In genomic region chr6:105433723-105434122, GRCh38 we compare ENCODE assay signal across 18 cellular contexts.
"Had no signal": no experiment of that assay in that cellular context is flagged by ENCODE, and none has a peak within 500 bp of the region (broad histone marks: within the 10 kb centered on the region; RNA-seq: fewer than 3 reads in every experiment).

No MANE protein-coding gene starts in this region.

- H3K36me3 ChIP-seq: colonic mucosa, esophagus squamous epithelium, pancreas, right lobe of liver had no signal

- ATAC-seq: activated CD8-positive, alpha-beta T cell treated with anti-CD3 and anti-CD28 coated beads for 36 hours; body of pancreas; left cardiac atrium; naive thymus-derived CD8-positive, alpha-beta T cell; pancreas; right lobe of liver; stimulated activated memory B cell treated with anti-CD40 and anti-IgM and Interleukin-4, amounts not matched to agents 10 μg/mL and 1 μg/mL and 100 μg/mL, for 72 hours had no signal

- H3K4me3 ChIP-seq: body of pancreas, colonic mucosa, esophagus squamous epithelium, pancreas, right lobe of liver had no signal

- H3K27ac Mint-ChIP-seq: activated CD4-positive, alpha-beta T cell treated with anti-CD3 and anti-CD28 coated beads, Interleukin-2, amount 10 ng/mL, durations not matched to agents 24 days and 14 days; activated CD8-positive, alpha-beta T cell treated with anti-CD3 and anti-CD28 coated beads for 36 hours; activated naive CD8-positive, alpha-beta T cell treated with anti-CD3 and anti-CD28 coated beads, Interleukin-2, amount 10 ng/mL, durations not matched to agents 7 days and 5 days; activated T-helper 2 cell treated with anti-CD3 and anti-CD28 coated beads, Interferon-gamma antibody, Interleukin-2, Interleukin-4, amounts not matched to agents 10 μg/mL and 5 μg/mL and 100 μg/mL, durations not matched to agents 14 hours and 24 hours and 36 hours; naive thymus-derived CD8-positive, alpha-beta T cell; stimulated activated memory B cell treated with anti-CD40 and anti-IgM and Interleukin-4, amounts not matched to agents 10 μg/mL and 1 μg/mL and 100 μg/mL, for 72 hours had no signal

- H3K9me3 ChIP-seq: body of pancreas, colonic mucosa, esophagus squamous epithelium, pancreas, right lobe of liver had no signal

- H3K4me3 Mint-ChIP-seq: activated CD4-positive, alpha-beta T cell treated with anti-CD3 and anti-CD28 coated beads, Interleukin-2, amount 10 ng/mL, durations not matched to agents 24 days and 14 days; activated CD8-positive, alpha-beta T cell treated with anti-CD3 and anti-CD28 coated beads for 36 hours; activated naive CD8-positive, alpha-beta T cell treated with anti-CD3 and anti-CD28 coated beads, Interleukin-2, amount 10 ng/mL, durations not matched to agents 7 days and 5 days; naive thymus-derived CD8-positive, alpha-beta T cell; stimulated activated memory B cell treated with anti-CD40 and anti-IgM and Interleukin-4, amounts not matched to agents 10 μg/mL and 1 μg/mL and 100 μg/mL, for 72 hours had no signal

- H3K4me1 Mint-ChIP-seq: stimulated activated memory B cell treated with anti-CD40 and anti-IgM and Interleukin-4, amounts not matched to agents 10 μg/mL and 1 μg/mL and 100 μg/mL, for 72 hours had no signal

- H3K36me3 Mint-ChIP-seq: activated naive CD8-positive, alpha-beta T cell treated with anti-CD3 and anti-CD28 coated beads, Interleukin-2, amount 10 ng/mL, durations not matched to agents 7 days and 5 days; naive thymus-derived CD8-positive, alpha-beta T cell; stimulated activated memory B cell treated with anti-CD40 and anti-IgM and Interleukin-4, amounts not matched to agents 10 μg/mL and 1 μg/mL and 100 μg/mL, for 72 hours had no signal

- DNase-seq: activated CD4-positive, alpha-beta T cell treated with anti-CD3 and anti-CD28 coated beads, Interleukin-2, amount 10 ng/mL, durations not matched to agents 24 days and 14 days; activated CD8-positive, alpha-beta T cell treated with anti-CD3 and anti-CD28 coated beads for 36 hours; activated naive CD4-positive, alpha-beta T cell treated with Interleukin-2 at 50 U/mL for 16 hours; activated naive CD8-positive, alpha-beta T cell treated with anti-CD3 and anti-CD28 coated beads, Interleukin-2, amount 10 ng/mL, durations not matched to agents 7 days and 5 days; activated T-cell treated with anti-CD3 and anti-CD28 coated beads, Interleukin-2, amount 50 U/mL, for 1 hour; amygdala; body of pancreas; central memory CD4-positive, alpha-beta T cell; colonic mucosa; esophagus squamous epithelium; left cardiac atrium; naive thymus-derived CD8-positive, alpha-beta T cell; pancreas; right lobe of liver; stimulated activated CD4-positive, alpha-beta T cell treated with anti-CD3 and anti-CD28 coated beads, Interleukin-4, amount 100 ng/mL, for 4 hours; T1000 had no signal

- H3K27me3 Mint-ChIP-seq: stimulated activated memory B cell treated with anti-CD40 and anti-IgM and Interleukin-4, amounts not matched to agents 10 μg/mL and 1 μg/mL and 100 μg/mL, for 72 hours had no signal

- H3K27ac ChIP-seq: body of pancreas, colonic mucosa, esophagus squamous epithelium, pancreas, right lobe of liver had no signal

- H3K9me3 Mint-ChIP-seq: activated CD4-positive, alpha-beta T cell treated with anti-CD3 and anti-CD28 coated beads, Interleukin-2, amount 10 ng/mL, durations not matched to agents 24 days and 14 days; activated CD8-positive, alpha-beta T cell treated with anti-CD3 and anti-CD28 coated beads for 36 hours; activated naive CD8-positive, alpha-beta T cell treated with anti-CD3 and anti-CD28 coated beads, Interleukin-2, amount 10 ng/mL, durations not matched to agents 7 days and 5 days; activated T-helper 2 cell treated with anti-CD3 and anti-CD28 coated beads, Interferon-gamma antibody, Interleukin-2, Interleukin-4, amounts not matched to agents 10 μg/mL and 5 μg/mL and 100 μg/mL, durations not matched to agents 14 hours and 24 hours and 36 hours; naive thymus-derived CD8-positive, alpha-beta T cell; stimulated activated memory B cell treated with anti-CD40 and anti-IgM and Interleukin-4, amounts not matched to agents 10 μg/mL and 1 μg/mL and 100 μg/mL, for 72 hours had no signal

- H3K27me3 ChIP-seq: body of pancreas, colonic mucosa, esophagus squamous epithelium, pancreas, right lobe of liver had no signal

- H3K4me1 ChIP-seq: colonic mucosa, pancreas, right lobe of liver had no signal
